8 cellular contexts compared by ENCODE assay signal in the genomic region with DNA sequence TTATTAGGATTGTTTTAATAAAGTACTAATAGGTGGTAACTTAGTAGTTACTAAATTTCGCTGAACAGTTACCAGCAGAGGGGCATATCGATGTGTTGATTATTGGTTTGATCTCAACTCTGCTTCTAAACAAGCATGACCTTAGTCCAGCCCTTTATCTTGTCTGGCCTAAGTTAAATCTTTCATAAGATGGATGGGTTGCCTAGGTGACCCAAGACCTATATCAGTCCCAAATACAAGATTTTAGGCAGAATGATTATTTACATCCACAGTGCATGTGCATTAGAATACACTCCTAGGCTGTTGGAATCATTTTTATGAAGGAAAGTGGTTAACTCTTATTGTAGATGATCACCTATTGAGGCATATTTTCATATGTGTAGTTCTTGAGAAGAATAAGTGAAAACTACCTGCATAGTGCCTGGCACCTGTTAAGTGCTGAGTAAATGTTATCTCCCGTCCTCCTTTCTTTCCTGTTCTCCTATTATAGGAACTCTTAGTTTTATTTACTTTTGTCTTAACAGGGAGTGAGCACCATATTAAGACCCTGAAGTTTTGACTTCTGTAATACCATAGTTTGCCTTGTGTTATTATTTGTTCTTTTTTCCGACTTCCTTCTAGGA. TPM values are rescaled to one million over a fixed set of nuclear protein-coding genes. Genes with fewer than 3 reads are reported as not detected.
DNase-seq lines count a peak whose midpoint lies in the region; ATAC-seq, FAIRE-seq and TF ChIP-seq lines count a peak whose summit lies in the region.

No MANE protein-coding gene starts in this region.

- peak overlapping the region; percentile 89 to 99 (median 98) for H3K4me3 Mint-ChIP-seq in naive B cell

- no peaks in the 10 kb centered on the region for H3K27me3 Mint-ChIP-seq in naive B cell

- H3K4me1 Mint-ChIP-seq in naive B cell: peaks cover 15 to 27% (median 16%) of the 10 kb centered on the region in 3 donors

- H3K27ac ChIP-seq in BLaER1: peak overlapping the region; percentile 91
- H3K27ac ChIP-seq in HUES64 (ENCODE audit: low read depth, low read length): no peak overlapping the region

- peaks cover 52% of the 10 kb centered on the region for H4K20me1 ChIP-seq in BLaER1

- peak overlapping the region; percentile 93 for H3K4me2 ChIP-seq in BLaER1

- H3K4me1 ChIP-seq in BLaER1 (peaks cover 23% of the 10 kb centered on the region), HUES64 (ENCODE audit: insufficient read depth, low read length) (peaks cover 12% of the 10 kb centered on the region; the same call in 1 of the 2 replicates)

- no peak for ATAC-seq in naive B cell (ENCODE audit: low read depth in 2 of 2)
- ATAC-seq in GM18907 (IDR thresholded peaks at IDR 0.05; ENCODE audit: unreplicated experiment): no peak

- no peaks in the 10 kb centered on the region for H3K27me3 ChIP-seq in BLaER1
- peaks cover 45% of the 10 kb centered on the region for H3K27me3 ChIP-seq in HUES64 (ENCODE audit: insufficient read depth, low read length)
- H3K27me3 ChIP-seq in bronchial epithelial cell (ENCODE audit: control insufficient read depth, insufficient read depth, low read length): no peaks in the 10 kb centered on the region

- H3K9me3 ChIP-seq in BLaER1 (no peaks in the 10 kb centered on the region), HUES64 (ENCODE audit: insufficient read depth, low read depth, low read length) (no peaks in the 10 kb centered on the region)

- H3K9me3 Mint-ChIP-seq in naive B cell: no peaks in the 10 kb centered on the region

- peaks cover 26% of the 10 kb centered on the region; the same call in 1 of the 2 replicates for H3K36me3 ChIP-seq in BLaER1
- no peaks in the 10 kb centered on the region for H3K36me3 ChIP-seq in HUES64 (ENCODE audit: insufficient read depth, low read length)
- H3K36me3 ChIP-seq in bronchial epithelial cell (ENCODE audit: control insufficient read depth, insufficient read depth, low read length): no peaks in the 10 kb centered on the region

- peak overlapping the region; percentile 85 for H3K4me3 ChIP-seq in BLaER1
- peak overlapping the region; percentile 98 for H3K4me3 ChIP-seq in HUES64 (ENCODE audit: low read length)
- H3K4me3 ChIP-seq in bronchial epithelial cell (ENCODE audit: low read depth, low read length): peak overlapping the region; percentile 100

- H3K27ac Mint-ChIP-seq in naive B cell: peak overlapping the region in 3 of 6 donors; percentile 5 to 83 (median 38)

- no peak for FAIRE-seq in bronchial epithelial cell (lab: Jason Lieb, UNC)

- no peaks in the 10 kb centered on the region for H3K36me3 Mint-ChIP-seq in naive B cell

- WGBS in HUES64: 70% methylated on average over 3 of the region's 4 CpGs

- peak overlapping the region; percentile 93 for H3K9ac ChIP-seq in BLaER1
- no peak overlapping the region; the same call in 1 of the 2 replicates for H3K9ac ChIP-seq in HUES64 (ENCODE audit: low read depth, low read length)

- TF ChIP-seq CTCF in bronchial epithelial cell (IDR thresholded peaks at IDR 0.05; ENCODE audit: insufficient read depth, low read length, severe bottlenecking): no peak

- DNase-seq in bronchial epithelial cell (ENCODE audit: low read depth) (peak; percentile 5), naive B cell (no peak), amniotic stem cell (lab: John Stamatoyannopoulos, UW) (no peak), NCI-H2227 treated with DMSO at 0.1 percent for 48 hours (lab: John Stamatoyannopoulos, UW) (no peak), D341Med (ENCODE audit: low spot score) (no peak)

RNA-seq across cellular contexts. Expression of gene HSF2, which starts 1.1 kb away (rescaled TPM):
- 14.7 TPM for polyA plus RNA-seq in HUES64 (2013, experiment 1 of 2)
- 20.8 TPM for polyA plus RNA-seq in HUES64 (2013, experiment 2 of 2)
- 16.0 and 17.9 TPM in 2 replicates for total RNA-seq in bronchial epithelial cell
- 10 to 100 TPM in 3 of 6 donors, 1 to 10 TPM in 3; 6.2 to 15.5 (median 11.1) TPM for polyA plus RNA-seq in naive B cell (ENCODE audit: low read depth in 6 of 6)
